Comparison of ENCODE assay signal across 29 cellular contexts in genomic region chr2:23604731-23605130, GRCh38.
"Had no signal": no experiment of that assay in that cellular context is flagged by ENCODE, and none has a peak within 500 bp of the region (broad histone marks: within the 10 kb centered on the region; RNA-seq: fewer than 3 reads in every experiment).

No MANE protein-coding gene starts in this region.

- H3K27me3 ChIP-seq: heart left ventricle, left lung, ovary, tibial nerve, vagina had no signal

- H3K4me3 ChIP-seq: heart left ventricle, left lung, mucosa of descending colon, ovary, prostate gland, tibial nerve, vagina had no signal

- H3K27me3 Mint-ChIP-seq: stimulated activated memory B cell treated with anti-CD40 and anti-IgM and Interleukin-4, amounts not matched to agents 10 μg/mL and 1 μg/mL and 100 μg/mL, for 72 hours; stimulated activated naive CD8-positive, alpha-beta T cell treated with anti-CD3 and anti-CD28 coated beads, Interleukin-15, amount 100 ng/mL, for 72 hours; type B pancreatic cell had no signal

- H3K4me1 ChIP-seq: heart left ventricle, left lung, prostate gland had no signal

- H3K4me1 Mint-ChIP-seq: memory B cell; stimulated activated memory B cell treated with anti-CD40 and anti-IgM and Interleukin-4, amounts not matched to agents 10 μg/mL and 1 μg/mL and 100 μg/mL, for 72 hours; stimulated activated naive CD8-positive, alpha-beta T cell treated with anti-CD3 and anti-CD28 coated beads, Interleukin-15, amount 100 ng/mL, for 72 hours had no signal

- H3K4me3 Mint-ChIP-seq: immature natural killer cell; memory B cell; naive thymus-derived CD4-positive, alpha-beta T cell; nephron progenitor cell; stimulated activated memory B cell treated with anti-CD40 and anti-IgM and Interleukin-4, amounts not matched to agents 10 μg/mL and 1 μg/mL and 100 μg/mL, for 72 hours; stimulated activated naive CD8-positive, alpha-beta T cell treated with anti-CD3 and anti-CD28 coated beads, Interleukin-15, amount 100 ng/mL, for 72 hours; type B pancreatic cell had no signal

- H3K9me3 Mint-ChIP-seq: type B pancreatic cell had no signal

- DNase-seq: hypothalamus; immature natural killer cell; kidney; midbrain; mucosa of descending colon; naive thymus-derived CD4-positive, alpha-beta T cell; nephron progenitor cell; nucleus accumbens; retina; right cardiac atrium; small intestine; stimulated activated CD4-positive, alpha-beta T cell treated with anti-CD3 and anti-CD28 coated beads, Interleukin-1b, Interleukin-23, amount 100 ng/mL, for 48 hours; stimulated activated CD4-positive, alpha-beta T cell treated with anti-CD3 and anti-CD28 coated beads, Interleukin-2, amount 100 ng/mL, for 48 hours; stimulated activated CD4-positive, alpha-beta T cell treated with anti-CD3 and anti-CD28 coated beads, Interleukin-4, amount 100 ng/mL, for 4 hours; stimulated activated CD8-positive, alpha-beta memory T cell treated with anti-CD3 and anti-CD28 coated beads, Interleukin-4, amount 100 ng/mL, for 48 hours; stimulated activated naive CD4-positive, alpha-beta T cell treated with Interleukin-2 at 50 U/mL for 16 hours; stimulated activated naive CD8-positive, alpha-beta T cell treated with anti-CD3 and anti-CD28 coated beads, Interleukin-15, amount 100 ng/mL, for 72 hours; substantia nigra had no signal

- H3K36me3 ChIP-seq: heart left ventricle, left lung, ovary, prostate gland, tibial nerve, vagina had no signal

- H3K27ac ChIP-seq: heart left ventricle, left lung, ovary, tibial nerve, vagina had no signal

- ATAC-seq: heart left ventricle; left colon; left lung; mucosa of descending colon; naive thymus-derived CD4-positive, alpha-beta T cell; right cardiac atrium; sciatic nerve; stimulated activated memory B cell treated with anti-CD40 and anti-IgM and Interleukin-4, amounts not matched to agents 10 μg/mL and 1 μg/mL and 100 μg/mL, for 72 hours; stimulated activated naive CD8-positive, alpha-beta T cell treated with anti-CD3 and anti-CD28 coated beads, Interleukin-15, amount 100 ng/mL, for 72 hours had no signal

- H3K27ac Mint-ChIP-seq: immature natural killer cell; memory B cell; naive thymus-derived CD4-positive, alpha-beta T cell; stimulated activated memory B cell treated with anti-CD40 and anti-IgM and Interleukin-4, amounts not matched to agents 10 μg/mL and 1 μg/mL and 100 μg/mL, for 72 hours; stimulated activated naive CD8-positive, alpha-beta T cell treated with anti-CD3 and anti-CD28 coated beads, Interleukin-15, amount 100 ng/mL, for 72 hours; type B pancreatic cell had no signal

- H3K9me3 ChIP-seq: ovary, prostate gland, vagina had no signal
